Comparison of ENCODE assay signal across 11 cellular contexts in the genomic region with DNA sequence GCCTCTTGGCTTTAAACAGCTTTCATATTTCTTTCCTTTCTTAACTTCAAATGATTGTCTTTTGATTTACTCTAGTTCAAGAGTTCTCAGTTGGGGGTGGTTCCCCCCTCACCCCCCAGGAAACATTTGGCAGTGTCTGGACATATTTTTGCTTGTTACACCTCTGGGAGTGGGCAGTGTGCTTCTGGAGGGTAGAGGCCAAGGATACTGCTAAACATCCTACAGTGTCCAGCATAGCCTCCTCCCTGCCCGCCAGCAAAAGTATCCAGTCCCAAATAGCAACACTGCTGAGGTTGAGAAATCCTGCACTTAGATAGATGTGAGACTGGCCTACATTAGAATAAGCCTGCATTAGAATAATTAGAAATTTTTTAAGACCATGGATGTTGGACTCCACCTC. TPM values are rescaled to one million over a fixed set of nuclear protein-coding genes. Genes with fewer than 3 reads are reported as not detected.
DNase-seq lines count a peak whose midpoint lies in the region; ATAC-seq and TF ChIP-seq lines count a peak whose summit lies in the region.
"Had no signal": no experiment of that assay in that cellular context is flagged by ENCODE, and none has a peak within 500 bp of the region (broad histone marks: within the 10 kb centered on the region; RNA-seq: fewer than 3 reads in every experiment).

No MANE protein-coding gene starts in this region.

- POLR2A ChIA-PET in activated CD4-positive, alpha-beta T cell treated with anti-CD3 and anti-CD28 coated beads, Interleukin-2, amount 10 ng/mL, durations not matched to agents 7 days and 5 days (lab: Charles Lee), result no interaction called here
- POLR2A ChIA-PET in WTC11 (lab: Charles Lee), result interaction anchor here (0.6 kb wide), 1 partner anchor 32 kb away, joined by 4 read pairs; no protein-coding TSS in a partner anchor

- H3K27me3 Mint-ChIP-seq in activated CD4-positive, alpha-beta T cell treated with anti-CD3 and anti-CD28 coated beads, Interleukin-2, amount 10 ng/mL, durations not matched to agents 7 days and 5 days, result no peaks in the 10 kb centered on the region
- no peaks in the 10 kb centered on the region for H3K27me3 Mint-ChIP-seq in WTC11 (ENCODE audit: low read depth)

- H3K27ac Mint-ChIP-seq in activated CD4-positive, alpha-beta T cell treated with anti-CD3 and anti-CD28 coated beads, Interleukin-2, amount 10 ng/mL, durations not matched to agents 7 days and 5 days, result no peak overlapping the region
- peak overlapping the region; percentile 45 for H3K27ac Mint-ChIP-seq in WTC11
- H3K27ac Mint-ChIP-seq in stimulated activated effector memory CD8-positive, alpha-beta T cell treated with anti-CD3 and anti-CD28 coated beads, Interleukin-12 subunit alpha, Interleukin-12 subunit beta, amount 100 ng/mL, for 72 hours, result no peak overlapping the region

- H3K27me3 ChIP-seq in fibroblast of lung (ENCODE audit: control insufficient read depth, insufficient read depth, low read length), result no peaks in the 10 kb centered on the region
- H3K27me3 ChIP-seq: heart right ventricle had no signal

- DNase-seq in activated CD4-positive, alpha-beta T cell treated with anti-CD3 and anti-CD28 coated beads, Interleukin-2, amount 10 ng/mL, durations not matched to agents 7 days and 5 days, result no peak
- DNase-seq in activated CD4-positive, alpha-beta T cell treated with anti-CD3 and anti-CD28 coated beads, Interleukin-2, amount 50 U/mL, for 4 hours, result no peak
- DNase-seq in WTC11 (ENCODE audit: low spot score), result no peak
- DNase-seq in fibroblast of lung (ENCODE audit: low read depth in 2 of 2), result no peak
- DNase-seq in stimulated activated effector memory CD8-positive, alpha-beta T cell treated with anti-CD3 and anti-CD28 coated beads, Interleukin-12 subunit alpha, Interleukin-12 subunit beta, amount 100 ng/mL, for 72 hours (ENCODE audit: low spot score in 2 of 2), result no peak
- no peak for DNase-seq in SKM-1 (lab: John Stamatoyannopoulos, UW; ENCODE audit: unreplicated experiment)
- DNase-seq: activated effector memory CD4-positive, alpha-beta T cell treated with anti-CD3 and anti-CD28 coated beads, Interleukin-2, amount 50 U/mL, for 16 hours; effector CD4-positive, alpha-beta T cell; heart right ventricle had no signal

- no peaks in the 10 kb centered on the region for H3K9me3 ChIP-seq in fibroblast of lung (ENCODE audit: control insufficient read depth, insufficient read depth, low read depth, low read length)
- H3K9me3 ChIP-seq: heart right ventricle had no signal

- CTCF ChIA-PET in activated CD4-positive, alpha-beta T cell treated with anti-CD3 and anti-CD28 coated beads, Interleukin-2, amount 10 ng/mL, durations not matched to agents 7 days and 5 days (lab: Charles Lee), result interaction anchor here (1.6 kb wide), 1 partner anchor 20 kb away, joined by 3 read pairs; no protein-coding TSS in a partner anchor
- CTCF ChIA-PET in WTC11 (lab: Charles Lee), result no interaction called here

- peaks cover 52% of the 10 kb centered on the region for H3K4me1 Mint-ChIP-seq in activated CD4-positive, alpha-beta T cell treated with anti-CD3 and anti-CD28 coated beads, Interleukin-2, amount 10 ng/mL, durations not matched to agents 7 days and 5 days
- peaks cover 53% of the 10 kb centered on the region for H3K4me1 Mint-ChIP-seq in WTC11
- H3K4me1 Mint-ChIP-seq in stimulated activated effector memory CD8-positive, alpha-beta T cell treated with anti-CD3 and anti-CD28 coated beads, Interleukin-12 subunit alpha, Interleukin-12 subunit beta, amount 100 ng/mL, for 72 hours, result peaks cover 55% of the 10 kb centered on the region

- peaks cover 2% of the 10 kb centered on the region for H4K20me1 ChIP-seq in fibroblast of lung (ENCODE audit: control insufficient read depth, extremely low read depth, insufficient read depth, low read length)

- H3K27ac ChIP-seq in fibroblast of lung (ENCODE audit: insufficient read depth, low read length), result no peak overlapping the region

- no peak overlapping the region for H2AFZ ChIP-seq in fibroblast of lung (ENCODE audit: low read length)

- peaks cover 76% of the 10 kb centered on the region for H3K79me2 ChIP-seq in fibroblast of lung (ENCODE audit: control insufficient read depth, insufficient read depth, low read length)

- H3K4me1 ChIP-seq in fibroblast of lung (ENCODE audit: control insufficient read depth, extremely low read depth, insufficient read depth, low read length), result peaks cover 2% of the 10 kb centered on the region

- H3K36me3 Mint-ChIP-seq in activated CD4-positive, alpha-beta T cell treated with anti-CD3 and anti-CD28 coated beads, Interleukin-2, amount 10 ng/mL, durations not matched to agents 7 days and 5 days (ENCODE audit: low read depth), result peaks cover 32% of the 10 kb centered on the region
- H3K36me3 Mint-ChIP-seq in WTC11, result peaks cover 5% of the 10 kb centered on the region; the same call in 1 of the 2 replicates
- peaks cover 69% of the 10 kb centered on the region for H3K36me3 Mint-ChIP-seq in stimulated activated effector memory CD8-positive, alpha-beta T cell treated with anti-CD3 and anti-CD28 coated beads, Interleukin-12 subunit alpha, Interleukin-12 subunit beta, amount 100 ng/mL, for 72 hours

- H3K9me3 Mint-ChIP-seq in activated CD4-positive, alpha-beta T cell treated with anti-CD3 and anti-CD28 coated beads, Interleukin-2, amount 10 ng/mL, durations not matched to agents 7 days and 5 days, result no peaks in the 10 kb centered on the region
- no peaks in the 10 kb centered on the region for H3K9me3 Mint-ChIP-seq in WTC11
- no peaks in the 10 kb centered on the region for H3K9me3 Mint-ChIP-seq in stimulated activated effector memory CD8-positive, alpha-beta T cell treated with anti-CD3 and anti-CD28 coated beads, Interleukin-12 subunit alpha, Interleukin-12 subunit beta, amount 100 ng/mL, for 72 hours

- H3K4me3 ChIP-seq in fibroblast of lung (replicated peaks in 1 of 4; ENCODE audit: control extremely low read depth in 1 of 4, insufficient read depth in 1 of 4, low read depth in 3 of 4, low read length in 4 of 4), result no peak overlapping the region

- ATAC-seq in WTC11, result no peak
- no peak for ATAC-seq in stimulated activated effector memory CD8-positive, alpha-beta T cell treated with anti-CD3 and anti-CD28 coated beads, Interleukin-12 subunit alpha, Interleukin-12 subunit beta, amount 100 ng/mL, for 72 hours
- no peak for ATAC-seq in HG03432 (IDR thresholded peaks at IDR 0.05; ENCODE audit: unreplicated experiment)
- ATAC-seq in GM18520 (IDR thresholded peaks at IDR 0.05; ENCODE audit: unreplicated experiment), result no peak
- ATAC-seq: heart right ventricle had no signal

- peaks cover 2% of the 10 kb centered on the region for H3K36me3 ChIP-seq in fibroblast of lung (ENCODE audit: control insufficient read depth, insufficient read depth, low read length)
- H3K36me3 ChIP-seq: heart right ventricle had no signal

- H3K9ac ChIP-seq in fibroblast of lung (ENCODE audit: insufficient read depth, low read length), result no peak overlapping the region

- peak overlapping the region; percentile 37 for H3K4me2 ChIP-seq in fibroblast of lung (ENCODE audit: extremely low read depth, insufficient read depth, low read length)

- H3K4me3 Mint-ChIP-seq in activated CD4-positive, alpha-beta T cell treated with anti-CD3 and anti-CD28 coated beads, Interleukin-2, amount 10 ng/mL, durations not matched to agents 7 days and 5 days, result peak overlapping the region; percentile 30
- H3K4me3 Mint-ChIP-seq in WTC11, result peak overlapping the region; percentile 39; the same call in 1 of the 2 replicates
- H3K4me3 Mint-ChIP-seq in stimulated activated effector memory CD8-positive, alpha-beta T cell treated with anti-CD3 and anti-CD28 coated beads, Interleukin-12 subunit alpha, Interleukin-12 subunit beta, amount 100 ng/mL, for 72 hours, result peak overlapping the region; percentile 63

- no peak for TF ChIP-seq CTCF in WTC11 (IDR thresholded peaks at IDR 0.05)
- no peak for TF ChIP-seq CTCF in fibroblast of lung (conservative IDR thresholded peaks at IDR 0.05 in 1 of 2, IDR thresholded peaks at IDR 0.05 in 1 of 2; ENCODE audit: low read depth in 1 of 2, low read length in 2 of 2)

TF ChIP-seq in WTC11, 78 proteins besides CTCF, POLR2A, EP300 and RAD21 (continues in another document):
- TF ChIP-seq ZBTB21 (CRISPR knock-in tag; IDR thresholded peaks at IDR 0.05; ENCODE audit: borderline replicate concordance), result no peak
- TF ChIP-seq ZNF263 (CRISPR knock-in tag; IDR thresholded peaks at IDR 0.05; ENCODE audit: low read depth), result no peak
- no peak for TF ChIP-seq RORB (CRISPR knock-in tag; IDR thresholded peaks at IDR 0.05)
- TF ChIP-seq TEAD1 (CRISPR knock-in tag; IDR thresholded peaks at IDR 0.05), result no peak
- TF ChIP-seq, protein P1, sequence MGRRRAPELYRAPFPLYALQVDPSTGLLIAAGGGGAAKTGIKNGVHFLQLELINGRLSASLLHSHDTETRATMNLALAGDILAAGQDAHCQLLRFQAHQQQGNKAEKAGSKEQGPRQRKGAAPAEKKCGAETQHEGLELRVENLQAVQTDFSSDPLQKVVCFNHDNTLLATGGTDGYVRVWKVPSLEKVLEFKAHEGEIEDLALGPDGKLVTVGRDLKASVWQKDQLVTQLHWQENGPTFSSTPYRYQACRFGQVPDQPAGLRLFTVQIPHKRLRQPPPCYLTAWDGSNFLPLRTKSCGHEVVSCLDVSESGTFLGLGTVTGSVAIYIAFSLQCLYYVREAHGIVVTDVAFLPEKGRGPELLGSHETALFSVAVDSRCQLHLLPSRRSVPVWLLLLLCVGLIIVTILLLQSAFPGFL (CRISPR knock-in tag; IDR thresholded peaks at IDR 0.05; ENCODE audit: borderline replicate concordance), result no peak
- no peak for TF ChIP-seq ELF4 (CRISPR knock-in tag; IDR thresholded peaks at IDR 0.05; ENCODE audit: low read depth)
- TF ChIP-seq, protein P2, sequence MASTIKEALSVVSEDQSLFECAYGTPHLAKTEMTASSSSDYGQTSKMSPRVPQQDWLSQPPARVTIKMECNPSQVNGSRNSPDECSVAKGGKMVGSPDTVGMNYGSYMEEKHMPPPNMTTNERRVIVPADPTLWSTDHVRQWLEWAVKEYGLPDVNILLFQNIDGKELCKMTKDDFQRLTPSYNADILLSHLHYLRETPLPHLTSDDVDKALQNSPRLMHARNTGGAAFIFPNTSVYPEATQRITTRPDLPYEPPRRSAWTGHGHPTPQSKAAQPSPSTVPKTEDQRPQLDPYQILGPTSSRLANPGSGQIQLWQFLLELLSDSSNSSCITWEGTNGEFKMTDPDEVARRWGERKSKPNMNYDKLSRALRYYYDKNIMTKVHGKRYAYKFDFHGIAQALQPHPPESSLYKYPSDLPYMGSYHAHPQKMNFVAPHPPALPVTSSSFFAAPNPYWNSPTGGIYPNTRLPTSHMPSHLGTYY (CRISPR knock-in tag; IDR thresholded peaks at IDR 0.05), result no peak
- TF ChIP-seq PRRX2 (CRISPR knock-in tag; IDR thresholded peaks at IDR 0.05), result no peak

RNA-seq across cellular contexts. Expression of a gene that starts 3.2 kb away (rescaled TPM):
- total RNA-seq in activated CD4-positive, alpha-beta T cell treated with anti-CD3 and anti-CD28 coated beads, Interleukin-2, amount 10 ng/mL, durations not matched to agents 7 days and 5 days, result 100 to 1,000 TPM; 114 to 124 TPM
- total RNA-seq in WTC11 (2021) (124 to 138 TPM (median 132 TPM) in 3 replicates), fibroblast of lung (93.2 and 120 TPM in 2 replicates)
- polyA plus RNA-seq in fibroblast of lung, result 42.3 and 44.2 TPM in 2 replicates
- 33.2 and 34.0 TPM in 2 replicates for polyA plus RNA-seq in fibroblast of lung (2012)
- 23.6 and 48.3 TPM in 2 replicates for polyA minus RNA-seq in fibroblast of lung (ENCODE audit: low replicate concordance)
